Comparison of ENCODE assay signal across 8 cellular contexts in genomic region chr21:45874716-45875415, GRCh38.
DNase-seq lines count a peak whose midpoint lies in the region; ATAC-seq, FAIRE-seq and TF ChIP-seq lines count a peak whose summit lies in the region.

No MANE protein-coding gene starts in this region.

- H3K27ac ChIP-seq in astrocyte (ENCODE audit: low read depth, low read length): peak overlapping the region; percentile 96
- H3K27ac ChIP-seq in upper lobe of right lung: no peak overlapping the region

- H4K20me1 ChIP-seq in astrocyte (ENCODE audit: insufficient read depth, low read length): no peaks in the 10 kb centered on the region

- no peak for DNase-seq in activated naive CD4-positive, alpha-beta T cell treated with anti-CD3 and anti-CD28 coated beads, Interleukin-2, amount 50 U/mL, for 72 hours (ENCODE audit: low spot score in 2 of 2)
- no peak for DNase-seq in activated naive CD4-positive, alpha-beta T cell treated with anti-CD3 and anti-CD28 coated beads, Interleukin-2, amount 50 U/mL, for 16 hours
- DNase-seq in astrocyte (ENCODE audit: low read depth) (peak; percentile 94), left kidney (ENCODE audit: low read depth, low spot score) (peak; percentile 61), upper lobe of right lung (peak; percentile 58), COLO829 (ENCODE audit: low spot score) (no peak), NCI-H187 (lab: John Stamatoyannopoulos, UW) (no peak)

- TF ChIP-seq CTCF in astrocyte (IDR thresholded peaks at IDR 0.05; ENCODE audit: insufficient read depth, low read depth, low read length) (no peak), upper lobe of right lung (IDR thresholded peaks at IDR 0.05) (no peak)

- FAIRE-seq in astrocyte (lab: Jason Lieb, UNC): no peak

- H3K4me1 ChIP-seq in astrocyte (ENCODE audit: insufficient read depth, low read length): peaks cover 35% of the 10 kb centered on the region
- no peaks in the 10 kb centered on the region for H3K4me1 ChIP-seq in upper lobe of right lung

- H3K79me2 ChIP-seq in astrocyte (ENCODE audit: insufficient read depth, low read length): no peaks in the 10 kb centered on the region

- no peaks in the 10 kb centered on the region for H3K36me3 Mint-ChIP-seq in activated naive CD4-positive, alpha-beta T cell treated with anti-CD3 and anti-CD28 coated beads, Interleukin-2, amount 50 U/mL, for 72 hours
- H3K36me3 Mint-ChIP-seq in astrocyte (ENCODE audit: low read depth, unreplicated experiment): peaks cover 4% of the 10 kb centered on the region

- H3K36me3 ChIP-seq in astrocyte (ENCODE audit: insufficient read depth, low read length) (no peaks in the 10 kb centered on the region), upper lobe of right lung (no peaks in the 10 kb centered on the region)

- peak overlapping the region; percentile 41 for H3K4me3 ChIP-seq in astrocyte (ENCODE audit: insufficient read depth, low read depth, low read length)
- no peak overlapping the region for H3K4me3 ChIP-seq in upper lobe of right lung

- peaks cover 4% of the 10 kb centered on the region for H3K4me1 Mint-ChIP-seq in astrocyte (ENCODE audit: low read depth, unreplicated experiment)

- H3K9me3 ChIP-seq in astrocyte (ENCODE audit: insufficient read depth, low read depth, low read length): no peaks in the 10 kb centered on the region
- no peaks in the 10 kb centered on the region for H3K9me3 ChIP-seq in upper lobe of right lung

- H3K9me3 Mint-ChIP-seq in activated naive CD4-positive, alpha-beta T cell treated with anti-CD3 and anti-CD28 coated beads, Interleukin-2, amount 50 U/mL, for 72 hours: no peaks in the 10 kb centered on the region
- no peaks in the 10 kb centered on the region for H3K9me3 Mint-ChIP-seq in astrocyte (ENCODE audit: unreplicated experiment)

- peak overlapping the region; percentile 84 for H3K9ac ChIP-seq in astrocyte (ENCODE audit: low read length)

- H3K27me3 Mint-ChIP-seq in astrocyte (ENCODE audit: low read depth, unreplicated experiment): peaks cover 38% of the 10 kb centered on the region

- peak; percentile 45 to 70 for ATAC-seq in activated naive CD4-positive, alpha-beta T cell treated with anti-CD3 and anti-CD28 coated beads, Interleukin-2, amount 50 U/mL, for 72 hours
- ATAC-seq in upper lobe of right lung (peak; percentile 13), HG03521 (IDR thresholded peaks at IDR 0.05; ENCODE audit: unreplicated experiment) (no peak)

- no peak overlapping the region for H3K27ac Mint-ChIP-seq in activated naive CD4-positive, alpha-beta T cell treated with anti-CD3 and anti-CD28 coated beads, Interleukin-2, amount 50 U/mL, for 72 hours
- no peak overlapping the region for H3K27ac Mint-ChIP-seq in astrocyte (ENCODE audit: unreplicated experiment)

- H3K4me3 Mint-ChIP-seq in astrocyte (ENCODE audit: unreplicated experiment): no peak overlapping the region

- H2AFZ ChIP-seq in astrocyte (ENCODE audit: low read depth, low read length): peak overlapping the region; percentile 53

- H3K27me3 ChIP-seq in astrocyte (ENCODE audit: insufficient read depth, low read length) (no peaks in the 10 kb centered on the region), upper lobe of right lung (peaks cover 7% of the 10 kb centered on the region)

- H3K4me2 ChIP-seq in astrocyte (ENCODE audit: low read length): peak overlapping the region; percentile 81

- intact Hi-C loops in upper lobe of right lung (cut with DNase I): no loop called here

Comparison
In these comparisons a context has a peak if more than half of its experiments do, and no peak if none do; other contexts are left out.
1. DNase-seq: peak in astrocyte (single experiment), left kidney (single experiment) and upper lobe of right lung (single experiment); none in activated naive CD4-positive, alpha-beta T cell treated with anti-CD3 and anti-CD28 coated beads, Interleukin-2, amount 50 U/mL, for 72 hours (0 of 2), activated naive CD4-positive, alpha-beta T cell treated with anti-CD3 and anti-CD28 coated beads, Interleukin-2, amount 50 U/mL, for 16 hours (single experiment), COLO829 (single experiment) and NCI-H187 (0 of 2).